Comparison of ENCODE assay signal across 24 cellular contexts in genomic region chr5:154393850-154394249, GRCh38.
"Had no signal": no experiment of that assay in that cellular context is flagged by ENCODE, and none has a peak within 500 bp of the region (broad histone marks: within the 10 kb centered on the region; RNA-seq: fewer than 3 reads in every experiment).

No MANE protein-coding gene starts in this region.

- H3K4me1 Mint-ChIP-seq: T-cell had no signal

- H3K27ac ChIP-seq: brain microvascular endothelial cell, SK-N-MC had no signal

- DNase-seq: activated B cell treated with CpG ODN at 0.5 μM for 24 hours; activated CD4-positive, alpha-beta T cell treated with anti-CD3 and anti-CD28 coated beads for 1 hour; activated CD4-positive, alpha-beta T cell treated with anti-CD3 and anti-CD28 coated beads, Interleukin-2, amount 10 ng/mL, durations not matched to agents 24 days and 14 days; activated CD4-positive, alpha-beta T cell treated with anti-CD3 and anti-CD28 coated beads, Interleukin-2, amount 50 U/mL, for 48 hours; activated CD8-positive, alpha-beta memory T cell treated with anti-CD3 and anti-CD28 coated beads for 24 hours; activated gamma-delta T cell treated with Interleukin-2 at 50 U/mL for 16 hours; activated naive CD4-positive, alpha-beta T cell treated with anti-CD3 and anti-CD28 coated beads, Interleukin-2, amount 10 ng/mL, durations not matched to agents 7 days and 5 days; activated naive CD8-positive, alpha-beta T cell treated with anti-CD3 and anti-CD28 coated beads for 36 hours; activated T-cell treated with anti-CD3 and anti-CD28 coated beads, Interleukin-2, amount 50 U/mL, for 48 hours; brain microvascular endothelial cell; Karpas-422; NCI-H1092; NCI-H1417; NCI-H1930; NCI-H2171; NCI-H526 treated with DMSO at 0.1 percent for 48 hours; NCI-H82; T-cell; T-helper 2 cell; T1000 had no signal

- ATAC-seq: K562, Right ventricle myocardium inferior, T-cell had no signal

- H3K4me3 ChIP-seq: K562, SK-N-MC had no signal

- H3K9me3 Mint-ChIP-seq: activated B cell treated with CpG ODN at 0.5 μM for 24 hours; activated CD4-positive, alpha-beta T cell treated with anti-CD3 and anti-CD28 coated beads, Interleukin-2, amount 10 ng/mL, durations not matched to agents 24 days and 14 days; activated naive CD4-positive, alpha-beta T cell treated with anti-CD3 and anti-CD28 coated beads, Interleukin-2, amount 10 ng/mL, durations not matched to agents 7 days and 5 days; activated naive CD8-positive, alpha-beta T cell treated with anti-CD3 and anti-CD28 coated beads for 36 hours; activated T-helper 2 cell treated with anti-CD3 and anti-CD28 coated beads, Interferon-gamma antibody, Interleukin-2, Interleukin-4, amounts not matched to agents 10 μg/mL and 5 μg/mL and 100 μg/mL, durations not matched to agents 14 hours and 24 hours and 36 hours; T-cell had no signal

- H3K27me3 ChIP-seq: brain microvascular endothelial cell had no signal

- H3K27ac Mint-ChIP-seq: activated B cell treated with CpG ODN at 0.5 μM for 24 hours; activated CD4-positive, alpha-beta T cell treated with anti-CD3 and anti-CD28 coated beads, Interleukin-2, amount 10 ng/mL, durations not matched to agents 24 days and 14 days; activated naive CD4-positive, alpha-beta T cell treated with anti-CD3 and anti-CD28 coated beads, Interleukin-2, amount 10 ng/mL, durations not matched to agents 7 days and 5 days; activated naive CD8-positive, alpha-beta T cell treated with anti-CD3 and anti-CD28 coated beads for 36 hours; activated T-helper 2 cell treated with anti-CD3 and anti-CD28 coated beads, Interferon-gamma antibody, Interleukin-2, Interleukin-4, amounts not matched to agents 10 μg/mL and 5 μg/mL and 100 μg/mL, durations not matched to agents 14 hours and 24 hours and 36 hours; T-cell had no signal

- H3K27me3 Mint-ChIP-seq: activated B cell treated with CpG ODN at 0.5 μM for 24 hours; activated CD4-positive, alpha-beta T cell treated with anti-CD3 and anti-CD28 coated beads, Interleukin-2, amount 10 ng/mL, durations not matched to agents 24 days and 14 days; activated naive CD4-positive, alpha-beta T cell treated with anti-CD3 and anti-CD28 coated beads, Interleukin-2, amount 10 ng/mL, durations not matched to agents 7 days and 5 days; activated naive CD8-positive, alpha-beta T cell treated with anti-CD3 and anti-CD28 coated beads for 36 hours; T-cell had no signal

- H3K4me3 Mint-ChIP-seq: activated B cell treated with CpG ODN at 0.5 μM for 24 hours; activated CD4-positive, alpha-beta T cell treated with anti-CD3 and anti-CD28 coated beads, Interleukin-2, amount 10 ng/mL, durations not matched to agents 24 days and 14 days; activated naive CD4-positive, alpha-beta T cell treated with anti-CD3 and anti-CD28 coated beads, Interleukin-2, amount 10 ng/mL, durations not matched to agents 7 days and 5 days; activated naive CD8-positive, alpha-beta T cell treated with anti-CD3 and anti-CD28 coated beads for 36 hours; T-cell had no signal
